Comparison of ENCODE assay signal across 22 cellular contexts in the genomic region with DNA sequence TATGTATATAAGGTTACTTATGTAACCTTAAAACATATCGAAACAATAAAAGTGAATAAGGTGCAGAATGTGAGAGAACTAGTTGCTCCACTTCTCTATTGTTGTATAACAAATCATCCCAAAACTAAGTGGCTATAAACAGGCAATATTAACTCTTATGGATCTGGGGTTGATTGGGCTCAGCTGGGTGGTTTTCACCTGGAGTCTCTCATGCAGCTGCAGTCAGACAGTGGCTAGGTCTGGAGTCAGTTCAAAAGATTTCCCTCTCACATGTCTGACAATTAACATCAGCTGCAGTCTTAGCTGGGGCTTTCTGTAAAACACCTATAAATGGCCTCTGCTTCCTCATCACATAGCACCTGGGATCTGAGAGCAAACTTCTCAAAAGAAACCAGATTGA.
"Had no signal": no experiment of that assay in that cellular context is flagged by ENCODE, and none has a peak within 500 bp of the region (broad histone marks: within the 10 kb centered on the region; RNA-seq: fewer than 3 reads in every experiment).

No MANE protein-coding gene starts in this region.

- H3K9ac ChIP-seq: KMS-11, SK-N-SH had no signal

- ATAC-seq: Panc1, PC-3, T-cell had no signal

- H3K4me2 ChIP-seq: KMS-11, SK-N-SH had no signal

- DNase-seq: IMR-90, Kasumi-1, NCI-H1092, NCI-H1105 treated with DMSO at 0.1 percent for 48 hours, NCI-H1417 treated with DMSO at 0.1 percent for 48 hours, NCI-H146, NCI-H1694 treated with DMSO at 0.1 percent for 48 hours, NCI-H1930, NCI-H2081, NCI-H2107, NCI-H2227 treated with DMSO at 0.1 percent for 48 hours, NCI-H524, NCI-H526 treated with DMSO at 0.1 percent for 48 hours, NCI-H748 treated with DMSO at 0.1 percent for 48 hours, PC-3, SHP77, SK-N-SH, SW 1271, T-cell had no signal

- H3K9me3 ChIP-seq: SK-N-SH had no signal

- H3K9me2 ChIP-seq: SK-N-SH had no signal

- H3K27ac ChIP-seq: KMS-11, RWPE1 had no signal
